Comparison of ENCODE assay signal across 23 cellular contexts in the genomic region with DNA sequence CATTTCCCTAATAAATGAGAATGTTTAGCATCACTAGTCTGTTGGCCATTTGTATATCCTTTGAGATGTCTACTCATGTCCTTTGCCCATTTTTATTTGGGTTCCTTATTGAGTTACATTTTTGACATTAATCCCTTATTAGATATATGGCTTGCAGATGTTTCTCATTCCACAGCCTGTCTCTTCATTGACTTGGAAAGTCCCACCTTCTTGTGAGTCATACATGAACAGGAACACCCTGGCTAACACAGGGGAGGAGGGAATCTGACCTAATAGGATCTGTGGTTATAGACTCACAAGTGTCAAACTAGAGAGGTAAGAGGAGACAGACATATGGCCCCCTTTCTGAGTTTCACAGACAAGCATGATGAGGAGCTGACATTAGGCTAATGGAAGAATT. TPM values are rescaled to one million over a fixed set of nuclear protein-coding genes. Genes with fewer than 3 reads are reported as not detected.
DNase-seq lines count a peak whose midpoint lies in the region; FAIRE-seq and TF ChIP-seq lines count a peak whose summit lies in the region.
"Had no signal": no experiment of that assay in that cellular context is flagged by ENCODE, and none has a peak within 500 bp of the region (broad histone marks: within the 10 kb centered on the region; RNA-seq: fewer than 3 reads in every experiment).

No MANE protein-coding gene starts in this region.

- H3K27ac Mint-ChIP-seq in activated T-cell treated with anti-CD3 and anti-CD28 coated beads, Interleukin-2, amount 50 U/mL, for 24 hours = no peak overlapping the region
- H3K27ac Mint-ChIP-seq: activated B cell treated with CpG ODN at 0.5 μM for 24 hours; activated T-helper 2 cell treated with anti-CD3 and anti-CD28 coated beads, Interferon-gamma antibody, Interleukin-2, Interleukin-4, amounts not matched to agents 10 μg/mL and 5 μg/mL and 100 μg/mL, durations not matched to agents 14 hours and 24 hours and 36 hours; naive thymus-derived CD4-positive, alpha-beta T cell had no signal

- no peak for TF ChIP-seq CTCF in keratinocyte (optimal IDR thresholded peaks at IDR 0.05 in 1 of 3, IDR thresholded peaks at IDR 0.05 in 1 of 3, conservative IDR thresholded peaks at IDR 0.05 in 1 of 3; ENCODE audit: extremely low read depth in 1 of 3, insufficient read depth in 2 of 3, low read length in 3 of 3)

- peak overlapping the region; percentile 49 for H3K4me2 ChIP-seq in keratinocyte (ENCODE audit: control insufficient read depth, extremely low read depth, insufficient read depth, low read depth, low read length)

- dilution Hi-C loops in keratinocyte (cut with MboI; ENCODE audit: extremely low pct_ligation_motif_present, low sequenced_read_pairs) = no loop called here

- H3K4me1 ChIP-seq in keratinocyte (ENCODE audit: control insufficient read depth, extremely low read depth, insufficient read depth, low read length) = peaks cover 24% of the 10 kb centered on the region
- H3K4me1 ChIP-seq: Peyer's patch, prostate gland, uterus had no signal

- H3K9me3 Mint-ChIP-seq in activated T-cell treated with anti-CD3 and anti-CD28 coated beads, Interleukin-2, amount 50 U/mL, for 24 hours = peaks cover 7% of the 10 kb centered on the region
- H3K9me3 Mint-ChIP-seq: activated B cell treated with CpG ODN at 0.5 μM for 24 hours; activated T-helper 2 cell treated with anti-CD3 and anti-CD28 coated beads, Interferon-gamma antibody, Interleukin-2, Interleukin-4, amounts not matched to agents 10 μg/mL and 5 μg/mL and 100 μg/mL, durations not matched to agents 14 hours and 24 hours and 36 hours had no signal

- peak; percentile 88 for FAIRE-seq in keratinocyte (lab: Jason Lieb, UNC)

- no peak overlapping the region for H3K4me3 Mint-ChIP-seq in activated T-cell treated with anti-CD3 and anti-CD28 coated beads, Interleukin-2, amount 50 U/mL, for 24 hours
- H3K4me3 Mint-ChIP-seq: activated B cell treated with CpG ODN at 0.5 μM for 24 hours; naive thymus-derived CD4-positive, alpha-beta T cell had no signal

- TF ChIP-seq RAD21 in Ishikawa (IDR thresholded peaks at IDR 0.05; ENCODE audit: low read depth) = no peak

- H3K27me3 ChIP-seq in keratinocyte (ENCODE audit: control insufficient read depth, extremely low read depth, insufficient read depth, low read length) = no peaks in the 10 kb centered on the region
- H3K27me3 ChIP-seq: Peyer's patch, uterus had no signal

- no peaks in the 10 kb centered on the region for H3K79me2 ChIP-seq in keratinocyte (ENCODE audit: control insufficient read depth, insufficient read depth, low read length)

- peak overlapping the region; percentile 29 for H3K9ac ChIP-seq in keratinocyte (ENCODE audit: control insufficient read depth, extremely low read depth, insufficient read depth, low read length)

- H3K27me3 Mint-ChIP-seq in activated T-cell treated with anti-CD3 and anti-CD28 coated beads, Interleukin-2, amount 50 U/mL, for 24 hours = peaks cover 2% of the 10 kb centered on the region
- H3K27me3 Mint-ChIP-seq: activated B cell treated with CpG ODN at 0.5 μM for 24 hours had no signal

- no peaks in the 10 kb centered on the region for H3K36me3 ChIP-seq in keratinocyte (ENCODE audit: control insufficient read depth in 2 of 2, extremely low read depth in 1 of 2, insufficient read depth in 2 of 2, low read length in 2 of 2)
- H3K36me3 ChIP-seq: Peyer's patch, prostate gland, uterus had no signal

- H2AFZ ChIP-seq in keratinocyte (ENCODE audit: control insufficient read depth, low read length) = no peak overlapping the region

- no peaks in the 10 kb centered on the region for H3K4me1 Mint-ChIP-seq in activated T-cell treated with anti-CD3 and anti-CD28 coated beads, Interleukin-2, amount 50 U/mL, for 24 hours (ENCODE audit: low read depth)
- H3K4me1 Mint-ChIP-seq: activated B cell treated with CpG ODN at 0.5 μM for 24 hours; naive thymus-derived CD4-positive, alpha-beta T cell had no signal

- H3K9me1 ChIP-seq in keratinocyte (ENCODE audit: control insufficient read depth, extremely low read depth, insufficient read depth, low read length) = no peaks in the 10 kb centered on the region

- H3K9me3 ChIP-seq in keratinocyte (ENCODE audit: control insufficient read depth, low read depth, low read length) = no peaks in the 10 kb centered on the region
- H3K9me3 ChIP-seq: Peyer's patch, prostate gland, uterus had no signal

- H4K20me1 ChIP-seq in keratinocyte (ENCODE audit: control insufficient read depth, extremely low read depth, insufficient read depth, low read length) = no peaks in the 10 kb centered on the region

- peak; percentile 81 for DNase-seq in Daoy (ENCODE audit: low read depth)
- DNase-seq in astrocyte of the hippocampus (ENCODE audit: low read depth, low spot score) = peak; percentile 71
- DNase-seq in keratinocyte (ENCODE audit: low read depth, low spot score) = peak; percentile 83
- DNase-seq in HuH-7.5 (ENCODE audit: low spot score) = no peak
- DNase-seq in NCI-H2227 treated with DMSO at 0.1 percent for 48 hours (lab: John Stamatoyannopoulos, UW) = no peak
- DNase-seq in activated T-cell treated with anti-CD3 and anti-CD28 coated beads, Interleukin-2, amount 50 U/mL, for 24 hours = no peak
- no peak for DNase-seq in NCI-H2029 (lab: John Stamatoyannopoulos, UW)
- DNase-seq: activated B cell treated with CpG ODN at 0.5 μM for 24 hours; activated CD8-positive, alpha-beta memory T cell treated with anti-CD3 and anti-CD28 coated beads for 24 hours; AML-193; amniotic stem cell; naive thymus-derived CD4-positive, alpha-beta T cell; NCI-H2029 treated with DMSO at 0.1 percent for 48 hours; NCI-H526; Peyer's patch; T-helper 1 cell; uterus had no signal

- peak; percentile 83; the same call in 1 of the 2 replicates for TF ChIP-seq EP300 in Ishikawa (IDR thresholded peaks at IDR 0.05; ENCODE audit: borderline replicate concordance)

- H3K36me3 Mint-ChIP-seq in activated T-cell treated with anti-CD3 and anti-CD28 coated beads, Interleukin-2, amount 50 U/mL, for 24 hours (ENCODE audit: low read depth) = no peaks in the 10 kb centered on the region

- no peak overlapping the region for H3K4me3 ChIP-seq in keratinocyte (ENCODE audit: control insufficient read depth in 2 of 3, extremely low read depth in 1 of 3, insufficient read depth in 2 of 3, low read depth in 1 of 3, low read length in 3 of 3)
- H3K4me3 ChIP-seq: coronary artery, Peyer's patch, prostate gland, uterus had no signal

- H3K27ac ChIP-seq in keratinocyte (ENCODE audit: control insufficient read depth, insufficient read depth, low read length) = peak overlapping the region; percentile 60
- H3K27ac ChIP-seq: coronary artery, Peyer's patch, prostate gland, uterus had no signal

TF ChIP-seq in Ishikawa, 13 proteins besides CTCF, POLR2A, EP300 and RAD21:
- peak; percentile 82 for TF ChIP-seq TEAD4 (IDR thresholded peaks at IDR 0.05)
- peak; percentile 72; the same call in 1 of the 2 replicates for TF ChIP-seq TCF12 (IDR thresholded peaks at IDR 0.05; ENCODE audit: low read depth)
- TF ChIP-seq YY1 (IDR thresholded peaks at IDR 0.05; ENCODE audit: low read depth) = no peak
- peak; percentile 43; the same call in 1 of the 2 replicates for TF ChIP-seq NFIC (IDR thresholded peaks at IDR 0.05)

RNA-seq across cellular contexts. Expression of gene ZP4, which starts 11.5 kb away (rescaled TPM):
- 0.46 and 4.0 TPM in 2 replicates for total RNA-seq in Daoy (2014; rRNA removed; shearing (Covaris generic))
- polyA plus RNA-seq in keratinocyte = 0.12 to 0.32 TPM (median 0.31 TPM) in 3 replicates
- polyA plus RNA-seq in keratinocyte (2011; ENCODE audit: low read depth) = not detected
- 0.09 and 0.19 TPM in 2 replicates for polyA plus RNA-seq in keratinocyte (2011; cell fraction: cytosol; rRNA removed)
- 0.48 and 0.53 TPM in 2 replicates for polyA plus RNA-seq in keratinocyte (2011; cell fraction: nucleus; rRNA removed)
- 0.06 and 0.15 TPM in 2 replicates for polyA plus RNA-seq in keratinocyte (2012; ENCODE audit: low replicate concordance)
- 0.10 to 1.5 TPM in 2 of 3 replicates, not detected in the other for polyA minus RNA-seq in keratinocyte
- not detected for polyA minus RNA-seq in keratinocyte (2011; cell fraction: cytosol; rRNA and poly(A)+ RNA removed)
- 0.21 TPM in 1 of 2 replicates, not detected in the other for polyA minus RNA-seq in keratinocyte (2011; cell fraction: nucleus; rRNA and poly(A)+ RNA removed)
- total RNA-seq: activated B cell treated with CpG ODN at 0.5 μM for 24 hours; activated T-helper 2 cell treated with anti-CD3 and anti-CD28 coated beads, Interferon-gamma antibody, Interleukin-2, Interleukin-4, amounts not matched to agents 10 μg/mL and 5 μg/mL and 100 μg/mL, durations not matched to agents 14 hours and 24 hours and 36 hours; HT-29; lower leg skin; naive thymus-derived CD4-positive, alpha-beta T cell; Peyer's patch; prostate gland; uterus had no signal
- polyA plus RNA-seq: naive thymus-derived CD4-positive, alpha-beta T cell had no signal

Comparison
In these comparisons a context has a peak if more than half of its experiments do, and no peak if none do; other contexts are left out.
1. DNase-seq: peak in Daoy (single experiment), astrocyte of the hippocampus (single experiment) and keratinocyte (single experiment); none in HuH-7.5 (single experiment), NCI-H2227 treated with DMSO at 0.1 percent for 48 hours (single experiment), activated T-cell treated with anti-CD3 and anti-CD28 coated beads, Interleukin-2, amount 50 U/mL, for 24 hours (single experiment) and NCI-H2029 (single experiment).